In genomic region chr2:99180755-99181647, GRCh38 we compare ENCODE assay signal across 1 cellular context.
TF ChIP-seq lines count a peak whose summit lies in the region.

TSS of gene MITD1 (minus strand) at chr2:99181058. CDS start at chr2:99180981, 77 bp downstream.
TSS of gene MRPL30 (plus strand) at chr2:99181184. CDS start at chr2:99186204, 5,020 bp downstream.

TF ChIP-seq in K562, 482 proteins besides CTCF, POLR2A, EP300 and RAD21 (continued from another document and continues in another):
- 0 out of 2 replicates have a peak, but pooled peaks have one; percentile 5 for TF ChIP-seq ZBTB12 (CRISPR knock-in tag; IDR thresholded peaks at IDR 0.05)
- TF ChIP-seq ZNF512 (tag; IDR thresholded peaks at IDR 0.05), result no peak
- no peak for TF ChIP-seq U2AF2 (optimal IDR thresholded peaks at IDR 0.05; ENCODE audit: low read depth, low read length)
- no peak for TF ChIP-seq HNRNPUL1 (IDR thresholded peaks at IDR 0.05; ENCODE audit: low read length)
- peak; percentile 99 for TF ChIP-seq NCOA1 (IDR thresholded peaks at IDR 0.05; ENCODE audit: low read depth)
- TF ChIP-seq PTBP1 (IDR thresholded peaks at IDR 0.05; ENCODE audit: low read depth, low read length), result no peak
- 0 out of 2 replicates have a peak, but pooled peaks have one; percentile 13 for TF ChIP-seq MYNN (IDR thresholded peaks at IDR 0.05)
- TF ChIP-seq MYNN (CRISPR knock-in tag; IDR thresholded peaks at IDR 0.05), result no peak
- 0 out of 2 replicates have a peak, but pooled peaks have one; percentile 34 for TF ChIP-seq GATAD2A (IDR thresholded peaks at IDR 0.05)
- TF ChIP-seq TEAD2 (tag; IDR thresholded peaks at IDR 0.05), result no peak
- TF ChIP-seq HEY1 (CRISPR knock-in tag; IDR thresholded peaks at IDR 0.05; ENCODE audit: borderline replicate concordance), result no peak
- TF ChIP-seq POU5F1 (IDR thresholded peaks at IDR 0.05; ENCODE audit: borderline replicate concordance, low read depth, low read length, partially characterized antibody), result peak; percentile 68
- peak in 1 of 2 experiments; percentile 96; a peak in 3 of 4 replicates for TF ChIP-seq BCLAF1 (IDR thresholded peaks at IDR 0.05; ENCODE audit: borderline replicate concordance in 1 of 2, control insufficient read depth in 1 of 2, low read depth in 2 of 2, low read length in 1 of 2)
- TF ChIP-seq SIN3A (IDR thresholded peaks at IDR 0.05; ENCODE audit: borderline replicate concordance in 2 of 2, control insufficient read depth in 1 of 2, low read depth in 2 of 2, low read length in 2 of 2), result peak; percentile 92 to 96
- TF ChIP-seq ZNF175 (CRISPR knock-in tag; IDR thresholded peaks at IDR 0.05; ENCODE audit: low read depth), result no peak
- TF ChIP-seq ZBTB11 (CRISPR knock-in tag; IDR thresholded peaks at IDR 0.05), result peak; percentile 96 to 100 (median 98)
- TF ChIP-seq TRIM28 (IDR thresholded peaks at IDR 0.05), result no peak; the same call in 1 of the 2 replicates
- TF ChIP-seq HNRNPH1 (optimal IDR thresholded peaks at IDR 0.05; ENCODE audit: low read depth, low read length), result no peak
- TF ChIP-seq ASH1L (IDR thresholded peaks at IDR 0.05; ENCODE audit: borderline replicate concordance, low read depth, partially characterized antibody), result peak; percentile 59
- TF ChIP-seq CREB5 (CRISPR knock-in tag; IDR thresholded peaks at IDR 0.05), result no peak
- no peak for TF ChIP-seq KLF13 (tag; IDR thresholded peaks at IDR 0.05; ENCODE audit: borderline replicate concordance, low read depth)
- TF ChIP-seq SP2 (IDR thresholded peaks at IDR 0.05; ENCODE audit: extremely low read depth, low read depth, low read length, poor library complexity, severe bottlenecking), result no peak
- no peak for TF ChIP-seq TSC22D4 (tag; IDR thresholded peaks at IDR 0.05)
- TF ChIP-seq REST (CRISPR knock-in tag; IDR thresholded peaks at IDR 0.05; ENCODE audit: low read depth), result no peak
- no peak for TF ChIP-seq MEF2D (tag; conservative IDR thresholded peaks at IDR 0.05; ENCODE audit: low read depth)
- no peak for TF ChIP-seq HNRNPK (IDR thresholded peaks at IDR 0.05; ENCODE audit: low read depth, low read length, poor library complexity, severe bottlenecking)
- no peak for TF ChIP-seq CHD1 (IDR thresholded peaks at IDR 0.05; ENCODE audit: low read length)
- TF ChIP-seq ZNF212 (CRISPR knock-in tag; IDR thresholded peaks at IDR 0.05), result peak; percentile 48; the same call in 1 of the 2 replicates
- TF ChIP-seq ATF4 (CRISPR knock-in tag; IDR thresholded peaks at IDR 0.05), result no peak
- no peak for TF ChIP-seq ZNF449 (CRISPR knock-in tag; IDR thresholded peaks at IDR 0.05)
- TF ChIP-seq ZNF518B (CRISPR knock-in tag; IDR thresholded peaks at IDR 0.05), result no peak
- peak; percentile 81; the same call in 1 of the 2 replicates for TF ChIP-seq TCF7 (IDR thresholded peaks at IDR 0.05; ENCODE audit: borderline replicate concordance)
- TF ChIP-seq TOE1 (IDR thresholded peaks at IDR 0.05; ENCODE audit: borderline replicate concordance), result peak; percentile 98
- TF ChIP-seq TOE1 (CRISPR knock-in tag; IDR thresholded peaks at IDR 0.05; ENCODE audit: borderline replicate concordance, low read depth), result no peak
- peak; percentile 98 for TF ChIP-seq TBP (optimal IDR thresholded peaks at IDR 0.05; ENCODE audit: low read depth, low read length)
- no peak; the same call in 1 of the 2 replicates for TF ChIP-seq CBX5 (IDR thresholded peaks at IDR 0.05; ENCODE audit: borderline replicate concordance, low read depth)
- peak; percentile 96 for TF ChIP-seq POLR2AphosphoS5 (IDR thresholded peaks at IDR 0.05; ENCODE audit: control insufficient read depth, insufficient read depth, low read depth, low read length)
- TF ChIP-seq ZNF316 (IDR thresholded peaks at IDR 0.05), result no peak
- no peak for TF ChIP-seq POLR3A (IDR thresholded peaks at IDR 0.05; ENCODE audit: borderline replicate concordance, extremely low read depth, insufficient read depth, insufficient read length)
- no peak for TF ChIP-seq ZNF311 (CRISPR knock-in tag; IDR thresholded peaks at IDR 0.05)
- TF ChIP-seq MAFG (tag; conservative IDR thresholded peaks at IDR 0.05), result no peak
